1 cellular context compared by ENCODE assay signal in genomic region chr14:22594156-22594716, GRCh38.
TF ChIP-seq lines count a peak whose summit lies in the region.

No MANE protein-coding gene starts in this region.

TF ChIP-seq in K562, 482 proteins besides CTCF, POLR2A, EP300 and RAD21:
- no peak for TF ChIP-seq SNIP1 (IDR thresholded peaks at IDR 0.05; ENCODE audit: low read depth)
- TF ChIP-seq PKNOX1 (IDR thresholded peaks at IDR 0.05) = 0 out of 2 replicates have a peak, but pooled peaks have one; percentile 15
- 0 out of 2 replicates have a peak, but pooled peaks have one; percentile 43 for TF ChIP-seq ZNF175 (CRISPR knock-in tag; IDR thresholded peaks at IDR 0.05; ENCODE audit: low read depth)
- TF ChIP-seq GATAD2A (IDR thresholded peaks at IDR 0.05) = no peak
- TF ChIP-seq FOXJ2 (tag; IDR thresholded peaks at IDR 0.05) = peak; percentile 73; the same call in 1 of the 2 replicates
- TF ChIP-seq ZNF644 (tag; IDR thresholded peaks at IDR 0.05; ENCODE audit: low read depth) = peak; percentile 41; the same call in 1 of the 2 replicates
- TF ChIP-seq NUFIP1 (IDR thresholded peaks at IDR 0.05; ENCODE audit: partially characterized antibody) = no peak
- TF ChIP-seq RFX1 (IDR thresholded peaks at IDR 0.05) = peak; percentile 82
- no peak for TF ChIP-seq POU5F1 (IDR thresholded peaks at IDR 0.05; ENCODE audit: borderline replicate concordance, low read depth, low read length, partially characterized antibody)
- TF ChIP-seq MAFG (tag; conservative IDR thresholded peaks at IDR 0.05) = no peak
- no peak for TF ChIP-seq NR2C2 (CRISPR knock-in tag; IDR thresholded peaks at IDR 0.05)
- peak; percentile 58; the same call in 1 of the 2 replicates for TF ChIP-seq NR2C2 (tag; IDR thresholded peaks at IDR 0.05)
- peak; percentile 32; the same call in 1 of the 2 replicates for TF ChIP-seq SMARCA4 (IDR thresholded peaks at IDR 0.05)
- TF ChIP-seq HMBOX1 (IDR thresholded peaks at IDR 0.05) = peak; percentile 95
- peak; percentile 60 for TF ChIP-seq ZNF766 (CRISPR knock-in tag; conservative IDR thresholded peaks at IDR 0.05)
- TF ChIP-seq MEIS2 (IDR thresholded peaks at IDR 0.05; ENCODE audit: partially characterized antibody) = peak; percentile 11
- no peak for TF ChIP-seq ZNF717 (CRISPR knock-in tag; IDR thresholded peaks at IDR 0.05)
- peak; percentile 11; the same call in 1 of the 2 replicates for TF ChIP-seq ARID1B (IDR thresholded peaks at IDR 0.05)
- no peak for TF ChIP-seq DACH1 (IDR thresholded peaks at IDR 0.05; ENCODE audit: partially characterized antibody)
- peak in 1 of 2 experiments; percentile 57; a peak in 1 of 4 replicates for TF ChIP-seq ZNF639 (CRISPR knock-in tag; conservative IDR thresholded peaks at IDR 0.05 in 1 of 2, IDR thresholded peaks at IDR 0.05 in 1 of 2)
- 0 out of 4 replicates have a peak, but pooled peaks of 1 of the 2 experiments have one; percentile 8 for TF ChIP-seq RCOR1 (IDR thresholded peaks at IDR 0.05; ENCODE audit: borderline replicate concordance in 1 of 2, low read depth in 2 of 2, low read length in 2 of 2)
- TF ChIP-seq FOXJ3 (CRISPR knock-in tag; IDR thresholded peaks at IDR 0.05) = 0 out of 2 replicates have a peak, but pooled peaks have one; percentile 17
- no peak for TF ChIP-seq JUNB (CRISPR knock-in tag; conservative IDR thresholded peaks at IDR 0.05)
- TF ChIP-seq CTBP1 (IDR thresholded peaks at IDR 0.05; ENCODE audit: borderline replicate concordance) = peak; percentile 36; the same call in 1 of the 2 replicates
- peak; percentile 28; the same call in 1 of the 2 replicates for TF ChIP-seq ESRRA (IDR thresholded peaks at IDR 0.05; ENCODE audit: borderline replicate concordance, low read depth)
TF ChIP-seq in K562: peak in this region for 16.
